Comparison of ENCODE assay signal across 1 cellular context in the genomic region with DNA sequence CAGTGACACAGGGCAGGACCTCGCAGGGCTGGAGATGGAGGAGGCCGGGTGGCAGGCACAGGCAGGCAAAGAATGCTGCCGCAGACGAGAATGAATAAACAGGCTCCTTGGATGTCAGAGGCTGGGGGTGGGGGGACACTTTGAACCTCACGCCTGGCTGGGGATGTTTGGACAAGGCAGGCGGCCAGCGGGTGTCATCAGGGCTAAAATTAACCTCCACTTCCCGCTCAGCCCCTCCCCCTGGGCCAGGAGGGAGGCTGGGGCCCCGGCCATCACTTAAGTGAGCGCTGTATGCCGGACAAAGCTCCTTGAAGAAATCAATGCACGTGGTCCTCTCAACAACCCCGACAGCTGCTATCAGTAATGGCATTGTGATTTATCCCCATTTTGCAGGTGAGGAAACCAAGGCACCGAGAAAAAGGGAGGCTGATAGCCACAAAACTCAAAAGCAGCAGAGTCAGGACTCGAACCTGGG.
TF ChIP-seq lines count a peak whose summit lies in the region.

No MANE protein-coding gene starts in this region.

TF ChIP-seq in GM23338, 12 proteins besides CTCF, POLR2A, EP300 and RAD21 (continued from another document):
- TF ChIP-seq, protein P1, sequence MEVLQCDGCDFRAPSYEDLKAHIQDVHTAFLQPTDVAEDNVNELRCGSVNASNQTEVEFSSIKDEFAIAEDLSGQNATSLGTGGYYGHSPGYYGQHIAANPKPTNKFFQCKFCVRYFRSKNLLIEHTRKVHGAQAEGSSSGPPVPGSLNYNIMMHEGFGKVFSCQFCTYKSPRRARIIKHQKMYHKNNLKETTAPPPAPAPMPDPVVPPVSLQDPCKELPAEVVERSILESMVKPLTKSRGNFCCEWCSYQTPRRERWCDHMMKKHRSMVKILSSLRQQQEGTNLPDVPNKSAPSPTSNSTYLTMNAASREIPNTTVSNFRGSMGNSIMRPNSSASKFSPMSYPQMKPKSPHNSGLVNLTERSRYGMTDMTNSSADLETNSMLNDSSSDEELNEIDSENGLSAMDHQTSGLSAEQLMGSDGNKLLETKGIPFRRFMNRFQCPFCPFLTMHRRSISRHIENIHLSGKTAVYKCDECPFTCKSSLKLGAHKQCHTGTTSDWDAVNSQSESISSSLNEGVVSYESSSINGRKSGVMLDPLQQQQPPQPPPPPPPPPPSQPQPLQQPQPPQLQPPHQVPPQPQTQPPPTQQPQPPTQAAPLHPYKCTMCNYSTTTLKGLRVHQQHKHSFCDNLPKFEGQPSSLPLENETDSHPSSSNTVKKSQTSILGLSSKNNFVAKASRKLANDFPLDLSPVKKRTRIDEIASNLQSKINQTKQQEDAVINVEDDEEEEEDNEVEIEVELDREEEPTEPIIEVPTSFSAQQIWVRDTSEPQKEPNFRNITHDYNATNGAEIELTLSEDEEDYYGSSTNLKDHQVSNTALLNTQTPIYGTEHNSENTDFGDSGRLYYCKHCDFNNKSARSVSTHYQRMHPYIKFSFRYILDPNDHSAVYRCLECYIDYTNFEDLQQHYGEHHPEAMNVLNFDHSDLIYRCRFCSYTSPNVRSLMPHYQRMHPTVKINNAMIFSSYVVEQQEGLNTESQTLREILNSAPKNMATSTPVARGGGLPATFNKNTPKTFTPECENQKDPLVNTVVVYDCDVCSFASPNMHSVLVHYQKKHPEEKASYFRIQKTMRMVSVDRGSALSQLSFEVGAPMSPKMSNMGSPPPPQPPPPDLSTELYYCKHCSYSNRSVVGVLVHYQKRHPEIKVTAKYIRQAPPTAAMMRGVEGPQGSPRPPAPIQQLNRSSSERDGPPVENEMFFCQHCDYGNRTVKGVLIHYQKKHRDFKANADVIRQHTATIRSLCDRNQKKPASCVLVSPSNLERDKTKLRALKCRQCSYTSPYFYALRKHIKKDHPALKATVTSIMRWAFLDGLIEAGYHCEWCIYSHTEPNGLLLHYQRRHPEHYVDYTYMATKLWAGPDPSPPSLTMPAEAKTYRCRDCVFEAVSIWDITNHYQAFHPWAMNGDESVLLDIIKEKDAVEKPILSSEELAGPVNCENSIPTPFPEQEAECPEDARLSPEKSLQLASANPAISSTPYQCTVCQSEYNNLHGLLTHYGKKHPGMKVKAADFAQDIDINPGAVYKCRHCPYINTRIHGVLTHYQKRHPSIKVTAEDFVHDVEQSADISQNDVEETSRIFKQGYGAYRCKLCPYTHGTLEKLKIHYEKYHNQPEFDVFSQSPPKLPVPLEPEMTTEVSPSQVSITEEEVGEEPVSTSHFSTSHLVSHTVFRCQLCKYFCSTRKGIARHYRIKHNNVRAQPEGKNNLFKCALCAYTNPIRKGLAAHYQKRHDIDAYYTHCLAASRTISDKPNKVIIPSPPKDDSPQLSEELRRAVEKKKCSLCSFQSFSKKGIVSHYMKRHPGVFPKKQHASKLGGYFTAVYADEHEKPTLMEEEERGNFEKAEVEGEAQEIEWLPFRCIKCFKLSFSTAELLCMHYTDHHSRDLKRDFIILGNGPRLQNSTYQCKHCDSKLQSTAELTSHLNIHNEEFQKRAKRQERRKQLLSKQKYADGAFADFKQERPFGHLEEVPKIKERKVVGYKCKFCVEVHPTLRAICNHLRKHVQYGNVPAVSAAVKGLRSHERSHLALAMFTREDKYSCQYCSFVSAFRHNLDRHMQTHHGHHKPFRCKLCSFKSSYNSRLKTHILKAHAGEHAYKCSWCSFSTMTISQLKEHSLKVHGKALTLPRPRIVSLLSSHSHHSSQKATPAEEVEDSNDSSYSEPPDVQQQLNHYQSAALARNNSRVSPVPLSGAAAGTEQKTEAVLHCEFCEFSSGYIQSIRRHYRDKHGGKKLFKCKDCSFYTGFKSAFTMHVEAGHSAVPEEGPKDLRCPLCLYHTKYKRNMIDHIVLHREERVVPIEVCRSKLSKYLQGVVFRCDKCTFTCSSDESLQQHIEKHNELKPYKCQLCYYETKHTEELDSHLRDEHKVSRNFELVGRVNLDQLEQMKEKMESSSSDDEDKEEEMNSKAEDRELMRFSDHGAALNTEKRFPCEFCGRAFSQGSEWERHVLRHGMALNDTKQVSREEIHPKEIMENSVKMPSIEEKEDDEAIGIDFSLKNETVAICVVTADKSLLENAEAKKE (CRISPR knock-in tag; IDR thresholded peaks at IDR 0.05), result no peak
- TF ChIP-seq CREB1 (CRISPR knock-in tag; IDR thresholded peaks at IDR 0.05; ENCODE audit: low read depth) (no peak), ZNF331 (CRISPR knock-in tag; IDR thresholded peaks at IDR 0.05; ENCODE audit: low read depth) (no peak), EZH2 (IDR thresholded peaks at IDR 0.05; ENCODE audit: low read depth, unreplicated experiment) (no peak), STAT1 (IDR thresholded peaks at IDR 0.05; ENCODE audit: unreplicated experiment) (no peak), NANOG (IDR thresholded peaks at IDR 0.05; ENCODE audit: borderline replicate concordance) (no peak)
TF ChIP-seq in GM23338: peak in this region for 0.
